Comparison of ENCODE assay signal across 11 cellular contexts in genomic region chr11:315516-315994, GRCh38. TPM values are rescaled to one million over a fixed set of nuclear protein-coding genes. Genes with fewer than 3 reads are reported as not detected.
DNase-seq lines count a peak whose midpoint lies in the region; ATAC-seq, FAIRE-seq and TF ChIP-seq lines count a peak whose summit lies in the region.
"Had no signal": no experiment of that assay in that cellular context is flagged by ENCODE, and none has a peak within 500 bp of the region (broad histone marks: within the 10 kb centered on the region; RNA-seq: fewer than 3 reads in every experiment).

No MANE protein-coding gene starts in this region.

- H3K4me2 ChIP-seq in K562 (ENCODE audit: insufficient read depth, low read length) = peak overlapping the region; percentile 95

- H3K27ac Mint-ChIP-seq in activated naive CD4-positive, alpha-beta T cell treated with anti-CD3 and anti-CD28 coated beads, Interleukin-2, amount 10 ng/mL, durations not matched to agents 7 days and 5 days = peak overlapping the region; percentile 95
- H3K27ac Mint-ChIP-seq in type B pancreatic cell = no peak overlapping the region

- no peak for FAIRE-seq in K562 (lab: Jason Lieb, UNC)

- TF ChIP-seq CTCF in K562 (IDR thresholded peaks at IDR 0.05 in 2 of 3, conservative IDR thresholded peaks at IDR 0.05 in 1 of 3; ENCODE audit: insufficient read depth in 2 of 3, low read depth in 1 of 3, low read length in 3 of 3) (no peak), type B pancreatic cell (conservative IDR thresholded peaks at IDR 0.05) (no peak)

- H3K4me3 ChIP-seq in K562 (peak overlapping the region; percentile 69), mesodermal cell (ENCODE audit: extremely low read depth, insufficient read depth, low read length, poor library complexity, severe bottlenecking) (peak overlapping the region; percentile 18)

- WGBS in K562 (ENCODE audit: insufficient coverage, low coverage, missing lambda C conversion rate) = 0% methylated on average over 25 of the region's 32 CpGs
- 18 to 24% methylated on average over 22 to 24 of the region's 32 CpGs for WGBS in mesodermal cell (ENCODE audit: insufficient coverage in 2 of 2), 2 experiments

- peak overlapping the region; percentile 83 for H3K4me3 Mint-ChIP-seq in activated naive CD4-positive, alpha-beta T cell treated with anti-CD3 and anti-CD28 coated beads, Interleukin-2, amount 10 ng/mL, durations not matched to agents 7 days and 5 days
- H3K4me3 Mint-ChIP-seq in type B pancreatic cell = peak overlapping the region; percentile 92

- H3K79me2 ChIP-seq in K562 (ENCODE audit: control insufficient read depth, insufficient read depth, low read length) = peaks cover 80% of the 10 kb centered on the region

- no peak for TF ChIP-seq EP300 in K562 (IDR thresholded peaks at IDR 0.05; ENCODE audit: low read length)

- POLR2A ChIA-PET in K562 (lab: Yijun Ruan, JAX) = interaction anchor here (0.6 to 1.0 kb wide), 5 partner anchors 9 to 55 kb away, joined by 3 to 4 read pairs (median 3); no protein-coding TSS in a partner anchor

- peaks cover 49% of the 10 kb centered on the region for H3K36me3 Mint-ChIP-seq in activated naive CD4-positive, alpha-beta T cell treated with anti-CD3 and anti-CD28 coated beads, Interleukin-2, amount 10 ng/mL, durations not matched to agents 7 days and 5 days
- no peaks in the 10 kb centered on the region for H3K36me3 Mint-ChIP-seq in type B pancreatic cell

- BruUV-seq in K562 (replicated peaks; lab: Mats Ljungman, UMichigan) = no TSS peak

- DNase-seq in activated naive CD4-positive, alpha-beta T cell treated with anti-CD3 and anti-CD28 coated beads, Interleukin-2, amount 10 ng/mL, durations not matched to agents 7 days and 5 days = peak; percentile 27
- no peak for DNase-seq in activated naive CD4-positive, alpha-beta T cell treated with anti-CD3 and anti-CD28 coated beads, Interleukin-2, amount 50 U/mL, for 16 hours
- DNase-seq in K562 (ENCODE audit: extremely low read depth in 1 of 4, low spot score in 3 of 4) (no peak), type B pancreatic cell (ENCODE audit: extremely low spot score, unreplicated experiment) (no peak), NCI-H446 (lab: John Stamatoyannopoulos, UW) (no peak)
- DNase-seq: activated CD4-positive, alpha-beta T cell treated with anti-CD3 and anti-CD28 coated beads, Interleukin-2, amount 50 U/mL, for 1 hour; Calu3; glutamatergic neuron had no signal

- intact Hi-C loops in K562 (cut with micrococcal nuclease) = no loop called here

- no peak for ATAC-seq in K562
- ATAC-seq in HG02884 (IDR thresholded peaks at IDR 0.05; ENCODE audit: unreplicated experiment) = no peak
- ATAC-seq in GM19324 (IDR thresholded peaks at IDR 0.05; ENCODE audit: low FRiP score, unreplicated experiment) = no peak

- no peak for TF ChIP-seq RAD21 in K562 (CRISPR knock-in tag; conservative IDR thresholded peaks at IDR 0.05 in 1 of 2, IDR thresholded peaks at IDR 0.05 in 1 of 2)

- peaks cover 26 to 49% of the 10 kb centered on the region in 2 experiments for H3K4me1 ChIP-seq in K562 (replicated peaks in 1 of 2; ENCODE audit: control insufficient read depth in 2 of 2, insufficient read depth in 2 of 2, low read length in 2 of 2)
- H3K4me1 ChIP-seq in mesodermal cell (ENCODE audit: control insufficient read depth, insufficient read depth, low read length, poor library complexity, severe bottlenecking) = peaks cover 36% of the 10 kb centered on the region

- in situ Hi-C loops in K562 (cut with MboI) = no loop called here

- H3K27me3 ChIP-seq in K562 (ENCODE audit: control insufficient read depth in 2 of 2, insufficient read depth in 2 of 2, low read length in 2 of 2) = no peaks in the 10 kb centered on the region

- H3K4me1 Mint-ChIP-seq in activated naive CD4-positive, alpha-beta T cell treated with anti-CD3 and anti-CD28 coated beads, Interleukin-2, amount 10 ng/mL, durations not matched to agents 7 days and 5 days = peaks cover 35% of the 10 kb centered on the region
- H3K4me1 Mint-ChIP-seq in type B pancreatic cell (ENCODE audit: unreplicated experiment) = peaks cover 43% of the 10 kb centered on the region

- no peak for TF ChIP-seq POLR2A in K562 (conservative IDR thresholded peaks at IDR 0.05)

- H3K36me3 ChIP-seq in K562 (ENCODE audit: control insufficient read depth, insufficient read depth, low read length) (peaks cover 29% of the 10 kb centered on the region; the same call in 1 of the 3 replicates), mesodermal cell (ENCODE audit: control insufficient read depth, insufficient read depth, low read length) (no peaks in the 10 kb centered on the region)

- peaks cover 12% of the 10 kb centered on the region for H3K27me3 Mint-ChIP-seq in activated naive CD4-positive, alpha-beta T cell treated with anti-CD3 and anti-CD28 coated beads, Interleukin-2, amount 10 ng/mL, durations not matched to agents 7 days and 5 days
- peaks cover 29% of the 10 kb centered on the region for H3K27me3 Mint-ChIP-seq in type B pancreatic cell

- H3K9me3 ChIP-seq in K562 (replicated peaks; ENCODE audit: control insufficient read depth, insufficient read depth, low read depth, low read length) (no peaks in the 10 kb centered on the region), mesodermal cell (ENCODE audit: control insufficient read depth, low read length) (no peaks in the 10 kb centered on the region)

- H3K27ac ChIP-seq in K562 (ENCODE audit: extremely low read depth, low read depth, low read length) = peak overlapping the region; percentile 87
- H3K27ac ChIP-seq in mesodermal cell (ENCODE audit: low read depth, low read length, severe bottlenecking) = no peak overlapping the region

- H2AFZ ChIP-seq in K562 (ENCODE audit: low read depth, low read length) = no peak overlapping the region

- no peaks in the 10 kb centered on the region for H3K9me3 Mint-ChIP-seq in activated naive CD4-positive, alpha-beta T cell treated with anti-CD3 and anti-CD28 coated beads, Interleukin-2, amount 10 ng/mL, durations not matched to agents 7 days and 5 days
- H3K9me3 Mint-ChIP-seq in type B pancreatic cell = no peaks in the 10 kb centered on the region

- CTCF ChIA-PET in activated naive CD4-positive, alpha-beta T cell treated with anti-CD3 and anti-CD28 coated beads, Interleukin-2, amount 10 ng/mL, durations not matched to agents 7 days and 5 days (lab: Charles Lee) = interaction anchor here (0.9 to 3.4 kb wide), 3 partner anchors 9 to 65 kb away, joined by 3 to 15 read pairs (median 12); partner anchors contain the start of gene IFITM2
- CTCF ChIA-PET in K562 (lab: Yijun Ruan, JAX; ENCODE audit: low intra/inter-chr PET ratio) = no interaction called here

- H3K9ac ChIP-seq in K562 (ENCODE audit: insufficient read depth in 1 of 2, low read depth in 2 of 2, low read length in 2 of 2) = peak overlapping the region; percentile 82 to 98

- H4K20me1 ChIP-seq in K562 (replicated peaks; ENCODE audit: control insufficient read depth, insufficient read depth, low read length) = peaks cover 5% of the 10 kb centered on the region; the same call in 1 of the 2 replicates

- H3K9me1 ChIP-seq in K562 (ENCODE audit: control insufficient read depth, insufficient read depth, low read length) = no peaks in the 10 kb centered on the region

RNA-seq across cellular contexts. Expression of gene IFITM1, which starts 1.7 kb away (rescaled TPM):
- total RNA-seq in K562 (2011; cell fraction: chromatin; rRNA removed; ENCODE audit: low replicate concordance) = 394 and 929 TPM in 2 replicates
- 1,445 and 1,483 TPM in 2 replicates for total RNA-seq in K562 (2011; cell fraction: nucleolus; rRNA removed)
- total RNA-seq in K562 (2011; cell fraction: nucleoplasm; rRNA removed) = 1,061 and 1,262 TPM in 2 replicates
- total RNA-seq in K562 (2014; rRNA removed) (793 and 818 TPM in 2 replicates), K562 (2014; rRNA removed; fragmentation: Illumina TruSeq; extraction: Trizol) (572 and 787 TPM in 2 replicates), K562 (2015; rRNA removed; fragmentation: Illumina TruSeq; extraction: Trizol) (979 and 985 TPM in 2 replicates), K562 (2021) (691 and 717 TPM in 2 replicates), type B pancreatic cell (ENCODE audit: low replicate concordance) (34.1 and 192 TPM in 2 replicates)
- polyA plus RNA-seq in K562 (2011; rRNA removed) (900 and 1,311 TPM in 2 replicates), K562 (2014; fragmentation: Illumina TruSeq; extraction: Trizol) (1,966 and 1,984 TPM in 2 replicates), K562 (2014; fragmentation: Nextera tagmentation; extraction: Ambion mirVana) (1,000 to 10,000 TPM; 4,252 to 5,579 TPM), K562 (2014; rRNA removed) (974 and 999 TPM in 2 replicates)
- polyA plus RNA-seq in K562 (2011; cell fraction: cytosol; rRNA removed) = 2,724 and 2,737 TPM in 2 replicates
- polyA plus RNA-seq in K562 (2011; cell fraction: nucleus; rRNA removed) = 780 and 1,049 TPM in 2 replicates
- polyA plus RNA-seq in K562 (2012) = 1,084 and 1,212 TPM in 2 replicates
- polyA minus RNA-seq in K562 (2011; rRNA and poly(A)+ RNA removed) = 752 and 801 TPM in 2 replicates
- polyA minus RNA-seq in K562 (2011; cell fraction: cytosol; rRNA and poly(A)+ RNA removed) = 577 and 662 TPM in 2 replicates
- 139 and 266 TPM in 2 replicates for polyA minus RNA-seq in K562 (2011; cell fraction: nucleus; rRNA and poly(A)+ RNA removed)
- polyA plus RNA-seq in mesodermal cell (2013, experiment 1 of 2) = 94.2 TPM
- polyA plus RNA-seq in mesodermal cell (2013, experiment 2 of 2) = 72.8 TPM

RNA-seq across cellular contexts. Expression of gene IFITM3, which starts 5.1 kb away (rescaled TPM):
- total RNA-seq in K562 (2011; cell fraction: chromatin; rRNA removed; ENCODE audit: low replicate concordance) = 6.0 and 26.3 TPM in 2 replicates
- 38.8 and 53.5 TPM in 2 replicates for total RNA-seq in K562 (2011; cell fraction: nucleolus; rRNA removed)
- total RNA-seq in K562 (2011; cell fraction: nucleoplasm; rRNA removed) = 31.1 and 36.4 TPM in 2 replicates
- total RNA-seq in K562 (2014; rRNA removed) (49.6 and 70.6 TPM in 2 replicates), K562 (2014; rRNA removed; fragmentation: Illumina TruSeq; extraction: Trizol) (41.0 and 51.5 TPM in 2 replicates), K562 (2015; rRNA removed; fragmentation: Illumina TruSeq; extraction: Trizol) (155 and 161 TPM in 2 replicates), K562 (2021) (163 and 164 TPM in 2 replicates), type B pancreatic cell (ENCODE audit: low replicate concordance) (175 and 354 TPM in 2 replicates)
- polyA plus RNA-seq in K562 (2011; rRNA removed) (22.7 and 77.6 TPM in 2 replicates), K562 (2014; fragmentation: Illumina TruSeq; extraction: Trizol) (242 and 297 TPM in 2 replicates), K562 (2014; fragmentation: Nextera tagmentation; extraction: Ambion mirVana) (100 to 1,000 TPM; 452 to 461 TPM), K562 (2014; rRNA removed) (77.7 and 150 TPM in 2 replicates)
- 128 TPM in 2 replicates for polyA plus RNA-seq in K562 (2011; cell fraction: cytosol; rRNA removed)
- 28.0 and 34.2 TPM in 2 replicates for polyA plus RNA-seq in K562 (2011; cell fraction: nucleus; rRNA removed)
- polyA plus RNA-seq in K562 (2012) = 478 and 481 TPM in 2 replicates
- polyA minus RNA-seq in K562 (2011; rRNA and poly(A)+ RNA removed) = 19.8 and 26.3 TPM in 2 replicates
- polyA minus RNA-seq in K562 (2011; cell fraction: cytosol; rRNA and poly(A)+ RNA removed) = 49.6 and 95.7 TPM in 2 replicates
- 6.9 and 19.4 TPM in 2 replicates for polyA minus RNA-seq in K562 (2011; cell fraction: nucleus; rRNA and poly(A)+ RNA removed)
- polyA plus RNA-seq in mesodermal cell (2013, experiment 1 of 2) = 311 TPM
- polyA plus RNA-seq in mesodermal cell (2013, experiment 2 of 2) = 240 TPM

RNA-seq across cellular contexts. Expression of gene IFITM2, which starts 7.9 kb away (rescaled TPM):
- total RNA-seq in K562 (2011; cell fraction: chromatin; rRNA removed; ENCODE audit: low replicate concordance) = 6.5 and 20.8 TPM in 2 replicates
- total RNA-seq in K562 (2011; cell fraction: nucleolus; rRNA removed) = 47.0 and 138 TPM in 2 replicates
- 31.5 and 44.9 TPM in 2 replicates for total RNA-seq in K562 (2011; cell fraction: nucleoplasm; rRNA removed)
- total RNA-seq in K562 (2014; rRNA removed) (52.8 and 187 TPM in 2 replicates), K562 (2014; rRNA removed; fragmentation: Illumina TruSeq; extraction: Trizol) (137 and 145 TPM in 2 replicates), K562 (2015; rRNA removed; fragmentation: Illumina TruSeq; extraction: Trizol) (290 and 356 TPM in 2 replicates), K562 (2021) (693 and 698 TPM in 2 replicates), type B pancreatic cell (ENCODE audit: low replicate concordance) (109 and 238 TPM in 2 replicates)
- polyA plus RNA-seq in K562 (2011; rRNA removed) (205 and 655 TPM in 2 replicates), K562 (2014; fragmentation: Illumina TruSeq; extraction: Trizol) (472 and 547 TPM in 2 replicates), K562 (2014; fragmentation: Nextera tagmentation; extraction: Ambion mirVana) (1,000 to 10,000 TPM; 3,629 to 4,872 TPM), K562 (2014; rRNA removed) (255 and 328 TPM in 2 replicates)
- polyA plus RNA-seq in K562 (2011; cell fraction: cytosol; rRNA removed) = 600 and 1,150 TPM in 2 replicates
- 59.9 and 198 TPM in 2 replicates for polyA plus RNA-seq in K562 (2011; cell fraction: nucleus; rRNA removed)
- 488 and 506 TPM in 2 replicates for polyA plus RNA-seq in K562 (2012)
- 69.9 and 190 TPM in 2 replicates for polyA minus RNA-seq in K562 (2011; rRNA and poly(A)+ RNA removed)
- polyA minus RNA-seq in K562 (2011; cell fraction: cytosol; rRNA and poly(A)+ RNA removed) = 143 and 401 TPM in 2 replicates
- 14.8 and 71.3 TPM in 2 replicates for polyA minus RNA-seq in K562 (2011; cell fraction: nucleus; rRNA and poly(A)+ RNA removed)
- 207 TPM for polyA plus RNA-seq in mesodermal cell (2013, experiment 1 of 2)
- 159 TPM for polyA plus RNA-seq in mesodermal cell (2013, experiment 2 of 2)

RNA-seq across cellular contexts. Expression of gene IFITM5, which starts 16.2 kb away (rescaled TPM):
- total RNA-seq in K562 (2011; cell fraction: chromatin; rRNA removed; ENCODE audit: low replicate concordance) = not detected in 2 replicates
- not detected in 2 replicates for total RNA-seq in K562 (2011; cell fraction: nucleolus; rRNA removed)
- total RNA-seq in K562 (2011; cell fraction: nucleoplasm; rRNA removed) = not detected in 2 replicates
- total RNA-seq in K562 (2014; rRNA removed) (not detected in 2 replicates), K562 (2014; rRNA removed; fragmentation: Illumina TruSeq; extraction: Trizol) (not detected in 2 replicates), K562 (2015; rRNA removed; fragmentation: Illumina TruSeq; extraction: Trizol) (not detected in 2 replicates), K562 (2021) (not detected in 2 replicates), type B pancreatic cell (ENCODE audit: low replicate concordance) (not detected in 2 replicates)
- polyA plus RNA-seq in K562 (2011; rRNA removed) (not detected in 2 replicates), K562 (2014; fragmentation: Illumina TruSeq; extraction: Trizol) (not detected in 2 replicates), K562 (2014; fragmentation: Nextera tagmentation; extraction: Ambion mirVana) (not detected), K562 (2014; rRNA removed) (0.19 TPM in 1 of 2 replicates, not detected in the other)
- polyA plus RNA-seq in K562 (2011; cell fraction: cytosol; rRNA removed) = not detected in 2 replicates
- polyA plus RNA-seq in K562 (2011; cell fraction: nucleus; rRNA removed) = not detected in 2 replicates
- not detected in 2 replicates for polyA plus RNA-seq in K562 (2012)
- polyA minus RNA-seq in K562 (2011; rRNA and poly(A)+ RNA removed) = not detected in 2 replicates
- polyA minus RNA-seq in K562 (2011; cell fraction: cytosol; rRNA and poly(A)+ RNA removed) = not detected in 2 replicates
- polyA minus RNA-seq in K562 (2011; cell fraction: nucleus; rRNA and poly(A)+ RNA removed) = not detected in 2 replicates
- polyA plus RNA-seq in mesodermal cell (2013, experiment 1 of 2) = not detected
- not detected for polyA plus RNA-seq in mesodermal cell (2013, experiment 2 of 2)
- total RNA-seq: Calu3 had no signal

RNA-seq across cellular contexts. Expression of gene PGGHG, which starts 26.6 kb away (rescaled TPM):
- total RNA-seq in K562 (2011; cell fraction: chromatin; rRNA removed; ENCODE audit: low replicate concordance) = 121 and 331 TPM in 2 replicates
- total RNA-seq in K562 (2011; cell fraction: nucleolus; rRNA removed) = 233 and 250 TPM in 2 replicates
- total RNA-seq in K562 (2011; cell fraction: nucleoplasm; rRNA removed) = 139 and 152 TPM in 2 replicates
- total RNA-seq in K562 (2014; rRNA removed) (25.7 and 34.3 TPM in 2 replicates), K562 (2014; rRNA removed; fragmentation: Illumina TruSeq; extraction: Trizol) (3.3 and 5.1 TPM in 2 replicates), K562 (2015; rRNA removed; fragmentation: Illumina TruSeq; extraction: Trizol) (13.8 and 15.2 TPM in 2 replicates), K562 (2021) (55.9 and 73.1 TPM in 2 replicates), type B pancreatic cell (ENCODE audit: low replicate concordance) (12.6 and 32.5 TPM in 2 replicates)
- polyA plus RNA-seq in K562 (2011; rRNA removed) (18.1 and 48.0 TPM in 2 replicates), K562 (2014; fragmentation: Illumina TruSeq; extraction: Trizol) (18.3 and 23.2 TPM in 2 replicates), K562 (2014; fragmentation: Nextera tagmentation; extraction: Ambion mirVana) (under 1 TPM; 0.38 to 0.84 TPM), K562 (2014; rRNA removed) (74.2 and 85.1 TPM in 2 replicates)
- polyA plus RNA-seq in K562 (2011; cell fraction: cytosol; rRNA removed) = 11.1 and 18.3 TPM in 2 replicates
- polyA plus RNA-seq in K562 (2011; cell fraction: nucleus; rRNA removed) = 636 and 650 TPM in 2 replicates
- polyA plus RNA-seq in K562 (2012) = 54.9 and 131 TPM in 2 replicates
- 2.3 TPM in 2 replicates for polyA minus RNA-seq in K562 (2011; rRNA and poly(A)+ RNA removed)
- polyA minus RNA-seq in K562 (2011; cell fraction: cytosol; rRNA and poly(A)+ RNA removed) = 4.9 and 8.6 TPM in 2 replicates
- 43.4 and 50.0 TPM in 2 replicates for polyA minus RNA-seq in K562 (2011; cell fraction: nucleus; rRNA and poly(A)+ RNA removed)
- polyA plus RNA-seq in mesodermal cell (2013, experiment 1 of 2) = 50.3 TPM
- 38.8 TPM for polyA plus RNA-seq in mesodermal cell (2013, experiment 2 of 2)
